Comparison of ENCODE assay signal across 10 cellular contexts in genomic region chr17:57833597-57833939, GRCh38. TPM values are rescaled to one million over a fixed set of nuclear protein-coding genes. Genes with fewer than 3 reads are reported as not detected.
DNase-seq lines count a peak whose midpoint lies in the region; ATAC-seq and TF ChIP-seq lines count a peak whose summit lies in the region.
"Had no signal": no experiment of that assay in that cellular context is flagged by ENCODE, and none has a peak within 500 bp of the region (broad histone marks: within the 10 kb centered on the region; RNA-seq: fewer than 3 reads in every experiment).

No MANE protein-coding gene starts in this region.

- 48 to 49% methylated on average over 2 of the region's 2 CpGs for WGBS in GM23248 (ENCODE audit: low coverage in 1 of 2, low lambda C conversion rate in 2 of 2, missing lambda C conversion rate in 2 of 2), 2 experiments
- 39 to 41% methylated on average over 2 of the region's 2 CpGs for WGBS in esophagus squamous epithelium, 2 donors

- intact Hi-C loops in OCI-LY7 (cut with micrococcal nuclease; ENCODE audit: unreplicated experiment): loop anchor here (1.0 kb wide), 1 partner anchor 702 kb away; no protein-coding TSS in a partner anchor
- intact Hi-C loops in esophagus squamous epithelium (cut with DNase I): loop anchor here (10.0 kb wide), 1 partner anchor 709 kb away; no protein-coding TSS in a partner anchor

- TF ChIP-seq CTCF in OCI-LY7 (conservative IDR thresholded peaks at IDR 0.05; ENCODE audit: low read length): peak; percentile 54
- peak in 1 of 6 experiments; percentile 9 for TF ChIP-seq CTCF in esophagus squamous epithelium (IDR thresholded peaks at IDR 0.05)
- TF ChIP-seq CTCF in progenitor cell of endocrine pancreas (IDR thresholded peaks at IDR 0.05; ENCODE audit: unreplicated experiment): no peak

- H3K27ac ChIP-seq in GM23248: no peak overlapping the region
- H3K27ac ChIP-seq in OCI-LY7 (ENCODE audit: low read depth, low read length, poor library complexity, severe bottlenecking): no peak overlapping the region
- H3K27ac ChIP-seq in esophagus squamous epithelium: peak overlapping the region in 3 of 4 donors; percentile 70 to 80 (median 77)
- H3K27ac ChIP-seq in Karpas-422 (ENCODE audit: low read length): no peak overlapping the region

- no peaks in the 10 kb centered on the region for H3K36me3 ChIP-seq in GM23248 (ENCODE audit: low read depth)
- H3K36me3 ChIP-seq in OCI-LY7 (ENCODE audit: insufficient read depth, low read length): peaks cover 12% of the 10 kb centered on the region
- peaks cover 0 to 14% (median 3%) of the 10 kb centered on the region in 3 donors for H3K36me3 ChIP-seq in esophagus squamous epithelium
- H3K36me3 ChIP-seq in skeletal muscle satellite cell (ENCODE audit: insufficient read depth, low read length): peaks cover 6% of the 10 kb centered on the region
- peaks cover 3% of the 10 kb centered on the region; the same call in 1 of the 2 replicates for H3K36me3 ChIP-seq in Karpas-422 (ENCODE audit: insufficient read depth, low read length)

- no peak overlapping the region for H3K27ac Mint-ChIP-seq in progenitor cell of endocrine pancreas
- H3K27ac Mint-ChIP-seq: stimulated activated naive CD8-positive, alpha-beta T cell treated with anti-CD3 and anti-CD28 coated beads, Interleukin-15, Interleukin-2, amounts not matched to agents 100 ng/mL and 50 ng/mL, for 24 hours; T-helper 2 cell treated with Interferon-gamma antibody and Interleukin-4, amounts not matched to agents 5 μg/mL and 100 μg/mL, for 36 hours had no signal

- H3K4me2 ChIP-seq in GM23248 (ENCODE audit: unreplicated experiment): peak overlapping the region; percentile 91
- no peak overlapping the region for H3K4me2 ChIP-seq in OCI-LY7 (ENCODE audit: low read length)
- H3K4me2 ChIP-seq in skeletal muscle satellite cell (ENCODE audit: low read length): peak overlapping the region; percentile 81
- H3K4me2 ChIP-seq in Karpas-422 (ENCODE audit: low read depth, low read length, poor library complexity, severe bottlenecking): no peak overlapping the region

- H3K36me3 Mint-ChIP-seq in progenitor cell of endocrine pancreas (ENCODE audit: insufficient read depth): peaks cover 5% of the 10 kb centered on the region

- no peak for ATAC-seq in GM18867 (IDR thresholded peaks at IDR 0.05; ENCODE audit: unreplicated experiment)

- H3K9me2 ChIP-seq in GM23248 (ENCODE audit: insufficient read depth): no peaks in the 10 kb centered on the region
- no peaks in the 10 kb centered on the region for H3K9me2 ChIP-seq in OCI-LY7 (ENCODE audit: insufficient read depth, low read length)
- H3K9me2 ChIP-seq in Karpas-422 (replicated peaks; ENCODE audit: insufficient read depth, low read length): no peaks in the 10 kb centered on the region

- H3F3A ChIP-seq in GM23248 (ENCODE audit: insufficient read depth): peaks cover 31% of the 10 kb centered on the region

- DNase-seq in GM23248 (no peak), OCI-LY7 (ENCODE audit: low spot score) (no peak), esophagus squamous epithelium (lab: John Stamatoyannopoulos, UW) (no peak), Karpas-422 (no peak), GM19240 (ENCODE audit: insufficient read length, low spot score) (no peak), progenitor cell of endocrine pancreas (ENCODE audit: low spot score, unreplicated experiment) (no peak)

- H3K4me1 ChIP-seq in GM23248 (ENCODE audit: insufficient read depth) (peaks cover 9% of the 10 kb centered on the region), OCI-LY7 (ENCODE audit: insufficient read depth, low read length, poor library complexity, severe bottlenecking) (peaks cover 5% of the 10 kb centered on the region), esophagus squamous epithelium (peaks cover 0 to 33% (median 11%) of the 10 kb centered on the region in 3 donors), skeletal muscle satellite cell (ENCODE audit: control insufficient read depth, insufficient read depth, low read length) (peaks cover 29% of the 10 kb centered on the region), Karpas-422 (ENCODE audit: low read length) (peaks cover 11% of the 10 kb centered on the region; the same call in 1 of the 2 replicates)

- H3K4me3 Mint-ChIP-seq in progenitor cell of endocrine pancreas (ENCODE audit: low read depth): no peak overlapping the region
- H3K4me3 Mint-ChIP-seq: stimulated activated naive CD8-positive, alpha-beta T cell treated with anti-CD3 and anti-CD28 coated beads, Interleukin-15, Interleukin-2, amounts not matched to agents 100 ng/mL and 50 ng/mL, for 24 hours; T-helper 2 cell treated with Interferon-gamma antibody and Interleukin-4, amounts not matched to agents 5 μg/mL and 100 μg/mL, for 36 hours had no signal

- H3K27me3 ChIP-seq in GM23248 (replicated peaks; ENCODE audit: insufficient read depth) (no peaks in the 10 kb centered on the region), esophagus squamous epithelium (no peaks in the 10 kb centered on the region), skeletal muscle satellite cell (ENCODE audit: control insufficient read depth, insufficient read depth, low read length) (no peaks in the 10 kb centered on the region), Karpas-422 (ENCODE audit: low read length) (no peaks in the 10 kb centered on the region)

- H4K20me1 ChIP-seq in GM23248 (ENCODE audit: insufficient read depth) (no peaks in the 10 kb centered on the region), OCI-LY7 (ENCODE audit: insufficient read depth, low read length) (no peaks in the 10 kb centered on the region), Karpas-422 (ENCODE audit: insufficient read depth, low read depth, low read length) (no peaks in the 10 kb centered on the region)

- H3K27me3 Mint-ChIP-seq in progenitor cell of endocrine pancreas: peaks cover 34% of the 10 kb centered on the region
- H3K27me3 Mint-ChIP-seq: stimulated activated naive CD8-positive, alpha-beta T cell treated with anti-CD3 and anti-CD28 coated beads, Interleukin-15, Interleukin-2, amounts not matched to agents 100 ng/mL and 50 ng/mL, for 24 hours had no signal

- H3K4me3 ChIP-seq in GM23248 (peak overlapping the region; percentile 78; the same call in 1 of the 2 replicates), OCI-LY7 (ENCODE audit: low read depth, low read length, poor library complexity, severe bottlenecking) (no peak overlapping the region), esophagus squamous epithelium (peak overlapping the region in 2 of 4 donors; percentile 39 to 64), skeletal muscle satellite cell (ENCODE audit: low read length) (no peak overlapping the region), Karpas-422 (ENCODE audit: low read length) (no peak overlapping the region)

- BruUV-seq in OCI-LY7 (replicated peaks; lab: Mats Ljungman, UMichigan): no TSS peak

- peaks cover 6% of the 10 kb centered on the region for H3K4me1 Mint-ChIP-seq in progenitor cell of endocrine pancreas (ENCODE audit: low read depth)

- H2AFZ ChIP-seq in GM23248 (no peak overlapping the region), OCI-LY7 (ENCODE audit: low read length) (no peak overlapping the region), Karpas-422 (ENCODE audit: low read length) (no peak overlapping the region)

- in situ Hi-C loops in GM23248 (cut with MboI): loop anchor here (10.0 kb wide), 1 partner anchor 59 kb away; no protein-coding TSS in a partner anchor

- CTCF ChIA-PET in OCI-LY7 (lab: Charles Lee; ENCODE audit: unreplicated experiment): interaction anchor here (0.6 kb wide), 1 partner anchor 427 kb away, joined by 5 read pairs; no protein-coding TSS in a partner anchor

- TF ChIP-seq POLR2A in esophagus squamous epithelium (IDR thresholded peaks at IDR 0.05): no peak

- H3K79me2 ChIP-seq in GM23248 (ENCODE audit: insufficient read depth) (no peaks in the 10 kb centered on the region), OCI-LY7 (ENCODE audit: insufficient read depth, low read depth, low read length) (no peaks in the 10 kb centered on the region), Karpas-422 (ENCODE audit: low read length) (no peaks in the 10 kb centered on the region)

- H3K9me3 ChIP-seq in GM23248 (ENCODE audit: low read depth) (no peaks in the 10 kb centered on the region), OCI-LY7 (ENCODE audit: low read length) (no peaks in the 10 kb centered on the region), esophagus squamous epithelium (no peaks in the 10 kb centered on the region), skeletal muscle satellite cell (replicated peaks; ENCODE audit: low read length) (no peaks in the 10 kb centered on the region), Karpas-422 (ENCODE audit: low read length) (no peaks in the 10 kb centered on the region)

- no peaks in the 10 kb centered on the region for H3K9me3 Mint-ChIP-seq in progenitor cell of endocrine pancreas (ENCODE audit: low read depth)
- H3K9me3 Mint-ChIP-seq: stimulated activated naive CD8-positive, alpha-beta T cell treated with anti-CD3 and anti-CD28 coated beads, Interleukin-15, Interleukin-2, amounts not matched to agents 100 ng/mL and 50 ng/mL, for 24 hours; T-helper 2 cell treated with Interferon-gamma antibody and Interleukin-4, amounts not matched to agents 5 μg/mL and 100 μg/mL, for 36 hours had no signal

- H3K9ac ChIP-seq in GM23248 (no peak overlapping the region), skeletal muscle satellite cell (ENCODE audit: low read depth, low read length) (no peak overlapping the region), Karpas-422 (ENCODE audit: low read length) (no peak overlapping the region)

- POLR2A ChIA-PET in OCI-LY7 (lab: Charles Lee): no interaction called here

RNA-seq across cellular contexts. Expression of gene MRPS23, which starts 16.3 kb away (rescaled TPM):
- 24.8 and 33.4 TPM in 2 replicates for total RNA-seq in GM23248 (2014; rRNA removed; shearing (Covaris generic))
- polyA plus RNA-seq in GM23248 (2016; fragmentation: Nextera tagmentation; extraction: Ambion mirVana): 60.5 and 61.1 TPM in 2 replicates
- 46.3 and 50.3 TPM in 2 replicates for total RNA-seq in OCI-LY7 (2014; rRNA removed; shearing (Covaris generic))
- 57.3 and 73.5 TPM in 2 replicates for total RNA-seq in OCI-LY7 (2022)
- total RNA-seq in esophagus squamous epithelium: 10 to 100 TPM in 3 of 4 donors, 1 to 10 TPM in 1; 9.9 to 25.2 (median 20.8) TPM
- total RNA-seq in skeletal muscle satellite cell (2012; rRNA removed): 17.7 and 19.0 TPM in 2 replicates
- 35.1 and 61.3 TPM in 2 replicates for total RNA-seq in Karpas-422 (2014; rRNA removed; shearing (Covaris generic); ENCODE audit: low replicate concordance)
- total RNA-seq in progenitor cell of endocrine pancreas: 34.6 and 38.9 TPM in 2 replicates

Comparison
In these comparisons a context has a peak if more than half of its experiments do, and no peak if none do; other contexts are left out.
1. H3K27ac ChIP-seq: peak in esophagus squamous epithelium (3 of 4); none in GM23248 (single experiment), OCI-LY7 (single experiment) and Karpas-422 (single experiment).
2. H3K4me2 ChIP-seq: peak in GM23248 (single experiment) and skeletal muscle satellite cell (single experiment); none in OCI-LY7 (single experiment) and Karpas-422 (single experiment).